ENCODE assay signal across 20 cellular contexts in genomic region chr3:162704991-162705390, GRCh38.
DNase-seq lines count a peak whose midpoint lies in the region; ATAC-seq, FAIRE-seq and TF ChIP-seq lines count a peak whose summit lies in the region.
"Had no signal": no experiment of that assay in that cellular context is flagged by ENCODE, and none has a peak within 500 bp of the region (broad histone marks: within the 10 kb centered on the region; RNA-seq: fewer than 3 reads in every experiment).

No MANE protein-coding gene starts in this region.

- H4K8ac ChIP-seq in mesendoderm (ENCODE audit: low read depth, low read length) (no peak overlapping the region), neuronal stem cell (ENCODE audit: low read depth, low read length) (no peak overlapping the region)

- H2AFZ ChIP-seq in neuronal stem cell (ENCODE audit: low read length), result peak overlapping the region; percentile 56

- no peak overlapping the region for H3K4me3 ChIP-seq in mesendoderm (ENCODE audit: low read length)
- H3K4me3 ChIP-seq in neuronal stem cell (ENCODE audit: low read length in 2 of 2), result no peak overlapping the region
- H3K4me3 ChIP-seq in WERI-Rb-1 (ENCODE audit: low read depth, low read length), result no peak overlapping the region
- H3K4me3 ChIP-seq: SJSA1 had no signal

- FAIRE-seq in frontal cortex (lab: Jason Lieb, UNC), result no peak

- H3K27ac ChIP-seq in mesendoderm (ENCODE audit: low read depth, low read length), result no peak overlapping the region
- H3K27ac ChIP-seq in neuronal stem cell (replicated peaks; ENCODE audit: low read length), result no peak overlapping the region
- H3K27ac ChIP-seq in WERI-Rb-1, result no peak overlapping the region
- H3K27ac ChIP-seq: KMS-11, SJSA1 had no signal

- no peak overlapping the region for H3K4me2 ChIP-seq in mesendoderm (ENCODE audit: low read length)
- no peak overlapping the region for H3K4me2 ChIP-seq in neuronal stem cell (ENCODE audit: insufficient read depth, low read length, poor library complexity, severe bottlenecking)
- H3K4me2 ChIP-seq: KMS-11 had no signal

- H3K9ac ChIP-seq in mesendoderm (ENCODE audit: low read length), result no peak overlapping the region
- no peak overlapping the region for H3K9ac ChIP-seq in neuronal stem cell (ENCODE audit: low read depth, low read length, poor library complexity)
- H3K9ac ChIP-seq: KMS-11 had no signal

- H3K4me1 ChIP-seq in mesendoderm (ENCODE audit: control insufficient read depth, low read depth, low read length), result no peaks in the 10 kb centered on the region
- peaks cover 0 to 7% of the 10 kb centered on the region in 2 donors for H3K4me1 ChIP-seq in neuronal stem cell (ENCODE audit: control insufficient read depth in 2 of 2, insufficient read depth in 1 of 2, low read depth in 1 of 2, low read length in 2 of 2)
- H3K4me1 ChIP-seq: SJSA1 had no signal

- DNase-seq in HuH-7.5 (ENCODE audit: low spot score) (peak; percentile 16), mesendoderm (no peak), neuronal stem cell (ENCODE audit: low spot score) (no peak), frontal cortex (ENCODE audit: low spot score in 2 of 2) (no peak), WERI-Rb-1 (no peak), T-helper 1 cell (no peak)
- DNase-seq: CD4-positive, CD25-positive, alpha-beta regulatory T cell; COR-L47; DMS 273 treated with DMSO at 0.1 percent for 48 hours; GDM1; H7; HFFc6; NCI-H1417 treated with DMSO at 0.1 percent for 48 hours; NCI-H187 treated with DMSO at 0.1 percent for 48 hours; NCI-H345; NCI-H524 treated with DMSO at 0.1 percent for 48 hours; PC-3 had no signal

- H2BK15ac ChIP-seq in mesendoderm (replicated peaks; ENCODE audit: low read depth), result peak overlapping the region; percentile 78
- H2BK15ac ChIP-seq in neuronal stem cell (ENCODE audit: low read length), result no peak overlapping the region

- H3K27me3 ChIP-seq in mesendoderm (ENCODE audit: insufficient read depth, low read length, poor library complexity), result no peaks in the 10 kb centered on the region
- H3K27me3 ChIP-seq in neuronal stem cell (ENCODE audit: control insufficient read depth in 3 of 3, insufficient read depth in 3 of 3, low read depth in 1 of 3, low read length in 3 of 3), result no peaks in the 10 kb centered on the region
- H3K27me3 ChIP-seq in WERI-Rb-1 (ENCODE audit: insufficient read depth, low read depth, severe bottlenecking), result no peaks in the 10 kb centered on the region
- H3K27me3 ChIP-seq: SJSA1 had no signal

- H3K18ac ChIP-seq in mesendoderm (ENCODE audit: low read length), result peak overlapping the region; percentile 68
- H3K18ac ChIP-seq in neuronal stem cell (ENCODE audit: low read length), result no peak overlapping the region

- no peak overlapping the region for H3K23ac ChIP-seq in mesendoderm (ENCODE audit: low read length)
- H3K23ac ChIP-seq in neuronal stem cell (ENCODE audit: low read depth, low read length, poor library complexity), result no peak overlapping the region

- H4K91ac ChIP-seq in neuronal stem cell (ENCODE audit: low read depth, low read length, poor library complexity), result no peak overlapping the region

- no peak for TF ChIP-seq CTCF in WERI-Rb-1 (IDR thresholded peaks at IDR 0.05; ENCODE audit: low read depth, low read length)

- H4K5ac ChIP-seq in mesendoderm (ENCODE audit: low read length), result no peak overlapping the region

- no peaks in the 10 kb centered on the region for H3K79me1 ChIP-seq in mesendoderm (ENCODE audit: low read length)
- H3K79me1 ChIP-seq in neuronal stem cell (ENCODE audit: low read depth, low read length), result no peaks in the 10 kb centered on the region

- H3K79me2 ChIP-seq in mesendoderm (ENCODE audit: control insufficient read depth, insufficient read depth, low read length), result no peaks in the 10 kb centered on the region

- H2BK120ac ChIP-seq in mesendoderm (ENCODE audit: low read depth, low read length) (no peak overlapping the region), neuronal stem cell (ENCODE audit: low read depth, low read length) (no peak overlapping the region)

- H3K9me3 ChIP-seq in neuronal stem cell (replicated peaks in 1 of 2; ENCODE audit: control insufficient read depth in 2 of 2, insufficient read depth in 1 of 2, low read depth in 1 of 2, low read length in 2 of 2) (no peaks in the 10 kb centered on the region), WERI-Rb-1 (ENCODE audit: severe bottlenecking) (no peaks in the 10 kb centered on the region)
- H3K9me3 ChIP-seq: SJSA1 had no signal

- H2BK5ac ChIP-seq in mesendoderm (ENCODE audit: low read length), result no peak overlapping the region
- no peak overlapping the region for H2BK5ac ChIP-seq in neuronal stem cell (ENCODE audit: low read length)

- H3K36me3 ChIP-seq in mesendoderm (ENCODE audit: control insufficient read depth, insufficient read depth, low read length) (no peaks in the 10 kb centered on the region), neuronal stem cell (replicated peaks in 1 of 2; ENCODE audit: control insufficient read depth in 2 of 2, insufficient read depth in 2 of 2, low read length in 2 of 2) (no peaks in the 10 kb centered on the region), WERI-Rb-1 (no peaks in the 10 kb centered on the region)
- H3K36me3 ChIP-seq: SJSA1 had no signal

- H2AK5ac ChIP-seq in mesendoderm (ENCODE audit: low read length) (no peak overlapping the region), neuronal stem cell (ENCODE audit: low read depth, low read length) (no peak overlapping the region)

- WGBS in mesendoderm (ENCODE audit: extremely low coverage, insufficient coverage, low lambda C conversion rate), result no CpG with 5 or more reads among the region's 5 CpGs
- WGBS in neuronal stem cell (ENCODE audit: extremely low coverage in 2 of 2, insufficient read length in 2 of 2, insufficient replicate concordance in 1 of 2), 2 donors, result no CpG with 5 or more reads among the region's 5 CpGs

- no peak overlapping the region for H3K4ac ChIP-seq in mesendoderm (ENCODE audit: low read depth, low read length)
- no peak overlapping the region for H3K4ac ChIP-seq in neuronal stem cell (ENCODE audit: low read length)

- no peak for ATAC-seq in GM21717 (IDR thresholded peaks at IDR 0.05; ENCODE audit: unreplicated experiment)

- H3K56ac ChIP-seq in mesendoderm (ENCODE audit: low read length), result peak overlapping the region; percentile 27

- no peak overlapping the region for H2BK12ac ChIP-seq in neuronal stem cell (ENCODE audit: low read length)

- H3K14ac ChIP-seq in neuronal stem cell (ENCODE audit: low read length), result no peak overlapping the region
